ENCODE assay signal across 8 cellular contexts in genomic region chr1:212607206-212607923, GRCh38. TPM values are rescaled to one million over a fixed set of nuclear protein-coding genes. Genes with fewer than 3 reads are reported as not detected.
DNase-seq lines count a peak whose midpoint lies in the region; ATAC-seq, FAIRE-seq and TF ChIP-seq lines count a peak whose summit lies in the region.

No MANE protein-coding gene starts in this region.

- peaks cover 45% of the 10 kb centered on the region for H3K27me3 Mint-ChIP-seq in IgD-negative memory B cell

- peak overlapping the region in 2 of 3 donors; percentile 81 to 90 for H3K27ac Mint-ChIP-seq in IgD-negative memory B cell

- H3K4me3 Mint-ChIP-seq in IgD-negative memory B cell = peak overlapping the region; percentile 94 to 99 (median 98)

- H3K4me1 ChIP-seq in right atrium auricular region = peaks cover 0 to 40% of the 10 kb centered on the region in 2 donors

- no peaks in the 10 kb centered on the region for H3K9me3 Mint-ChIP-seq in IgD-negative memory B cell

- DNase-seq in activated gamma-delta T cell (lab: John Stamatoyannopoulos, UW) (peak; percentile 22), right atrium auricular region (ENCODE audit: low spot score) (peak; percentile 72), sciatic nerve (ENCODE audit: low spot score) (peak; percentile 71), COR-L47 (lab: John Stamatoyannopoulos, UW) (no peak), urothelium cell line (ENCODE audit: low spot score) (no peak), NK-92 (lab: John Stamatoyannopoulos, UW; ENCODE audit: unreplicated experiment) (no peak)

- TF ChIP-seq CTCF in right atrium auricular region (IDR thresholded peaks at IDR 0.05) = no peak

- no peaks in the 10 kb centered on the region for H3K36me3 Mint-ChIP-seq in IgD-negative memory B cell

- no peak for FAIRE-seq in urothelium cell line (lab: Jason Lieb, UNC)

- H3K27me3 ChIP-seq in right atrium auricular region = peaks cover 0 to 8% of the 10 kb centered on the region in 2 donors

- peaks cover 12 to 17% (median 13%) of the 10 kb centered on the region in 3 donors for H3K4me1 Mint-ChIP-seq in IgD-negative memory B cell

- H3K27ac ChIP-seq in right atrium auricular region = peak overlapping the region; percentile 81 to 86

- H3K36me3 ChIP-seq in right atrium auricular region = no peaks in the 10 kb centered on the region

- H3K4me3 ChIP-seq in GM08714 (ENCODE audit: low read length) (peak overlapping the region; percentile 92), right atrium auricular region (peak overlapping the region; percentile 64 to 73)

- intact Hi-C loops in sciatic nerve (cut with DNase I) = no loop called here

- H3K9me3 ChIP-seq in right atrium auricular region = no peaks in the 10 kb centered on the region

- ATAC-seq in sciatic nerve = peak; percentile 12

RNA-seq across cellular contexts. Expression of gene ATF3, which starts 1.2 kb away (rescaled TPM):
- polyA plus RNA-seq in IgD-negative memory B cell = 0.73 TPM
- total RNA-seq in right atrium auricular region (10 to 100 TPM; 12.6 to 27.6 TPM), sciatic nerve (32.4 TPM)

Comparison
In these comparisons a context has a peak if more than half of its experiments do, and no peak if none do; other contexts are left out.
1. DNase-seq: peak in activated gamma-delta T cell (single experiment), right atrium auricular region (single experiment) and sciatic nerve (single experiment); none in COR-L47 (single experiment), urothelium cell line (single experiment) and NK-92 (single experiment).